8 cellular contexts compared by ENCODE assay signal in the genomic region with DNA sequence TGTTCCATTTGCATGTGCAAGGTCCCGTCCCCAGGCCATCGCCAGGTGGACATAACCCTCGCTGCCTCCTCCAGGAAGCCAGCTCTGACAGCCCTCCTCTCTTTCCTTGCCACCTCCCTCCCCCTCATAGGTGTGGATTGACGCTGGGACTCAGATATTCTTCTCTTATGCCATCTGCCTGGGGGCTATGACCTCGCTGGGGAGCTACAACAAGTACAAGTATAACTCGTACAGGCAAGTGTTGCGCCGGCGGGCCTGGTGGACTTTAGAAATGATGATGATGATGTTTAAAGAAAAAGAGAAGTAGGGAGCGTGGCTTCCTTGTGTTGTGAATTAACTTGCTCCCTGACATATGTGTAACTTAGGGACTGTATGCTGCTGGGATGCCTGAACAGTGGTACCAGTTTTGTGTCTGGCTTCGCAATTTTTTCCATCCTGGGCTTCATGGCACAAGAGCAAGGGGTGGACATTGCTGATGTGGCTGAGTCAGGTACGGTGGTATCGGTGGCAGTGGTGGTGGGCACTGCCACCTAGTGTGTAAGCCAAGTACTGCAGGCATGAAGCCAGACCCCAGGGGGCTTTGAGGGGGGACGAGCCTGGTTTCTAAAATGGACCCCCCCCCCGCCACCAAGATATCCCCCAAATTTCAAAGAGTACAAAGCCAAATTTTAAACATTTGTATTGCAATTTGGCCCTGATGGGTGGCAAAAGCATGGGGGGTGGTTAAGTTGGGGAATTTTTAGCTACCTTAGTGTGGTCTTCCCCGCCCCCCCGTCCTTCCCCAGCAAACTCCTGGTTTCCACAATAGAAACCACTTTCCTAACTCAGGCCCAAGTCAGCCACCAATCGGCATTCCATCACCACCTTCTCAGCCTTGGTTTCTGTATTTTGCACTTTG.
A peak's percentile ranks its signal among the peaks of the same experiment; 100 is the strongest.
DNase-seq lines count a peak whose midpoint lies in the region; ATAC-seq and TF ChIP-seq lines count a peak whose summit lies in the region.

No MANE protein-coding gene starts in this region.

- no peaks in the 10 kb centered on the region for H3K4me1 ChIP-seq in colonic mucosa
- H3K4me1 ChIP-seq in lung (ENCODE audit: control insufficient read depth in 2 of 2, insufficient read depth in 2 of 2, low read length in 2 of 2): peaks cover 0 to 2% of the 10 kb centered on the region in 2 donors

- H3K36me3 ChIP-seq in colonic mucosa (no peaks in the 10 kb centered on the region), lung (ENCODE audit: control insufficient read depth in 2 of 2, insufficient read depth in 2 of 2, low read length in 2 of 2) (peaks cover 11 to 59% of the 10 kb centered on the region in 2 donors)

- ATAC-seq in lung (ENCODE audit: insufficient read depth, low FRiP score) (no peak), HG03565 (IDR thresholded peaks at IDR 0.05; ENCODE audit: unreplicated experiment) (no peak)
- peak; percentile 54 for ATAC-seq in stimulated activated naive CD8-positive, alpha-beta T cell treated with anti-CD3 and anti-CD28 coated beads, Interleukin-15, amount 100 ng/mL, for 72 hours

- peak overlapping the region in 1 of 2 donors; percentile 48 for H3K27ac Mint-ChIP-seq in stimulated activated naive CD8-positive, alpha-beta T cell treated with anti-CD3 and anti-CD28 coated beads, Interleukin-15, amount 100 ng/mL, for 72 hours

- DNase-seq in D341Med (ENCODE audit: low spot score) (peak; percentile 85), HuH-7 (ENCODE audit: low spot score) (peak; percentile 98), colonic mucosa (peak; percentile 47), lung (ENCODE audit: low spot score) (no peak), KG1 (lab: John Stamatoyannopoulos, UW) (no peak)
- DNase-seq in activated CD4-positive, alpha-beta T cell treated with anti-CD3 and anti-CD28 coated beads for 4 hours: peak; percentile 31 to 44
- peak; percentile 36 to 38 for DNase-seq in stimulated activated naive CD8-positive, alpha-beta T cell treated with anti-CD3 and anti-CD28 coated beads, Interleukin-15, amount 100 ng/mL, for 72 hours

- H3K9me3 ChIP-seq in colonic mucosa: no peaks in the 10 kb centered on the region
- no peaks in the 10 kb centered on the region for H3K9me3 ChIP-seq in lung (ENCODE audit: control insufficient read depth in 2 of 2, insufficient read depth in 1 of 2, low read length in 1 of 2)

- no peak overlapping the region for H3K9ac ChIP-seq in colonic mucosa (ENCODE audit: low read depth in 2 of 2, low read length in 2 of 2)

- intact Hi-C loops in colonic mucosa (cut with DNase I): loop anchor here (2.0 kb wide), 1 partner anchor 265 kb away; no protein-coding TSS in a partner anchor

- 64 to 70% methylated on average over 18 of the region's 18 CpGs for WGBS in lung, 2 donors

- TF ChIP-seq CTCF in colonic mucosa (IDR thresholded peaks at IDR 0.05) (peak; percentile 90), lung (IDR thresholded peaks at IDR 0.05; ENCODE audit: control extremely low read depth, extremely low read depth) (peak; percentile 76)

- H3K27ac ChIP-seq in colonic mucosa (no peak overlapping the region), lung (ENCODE audit: low read depth in 1 of 2, low read length in 1 of 2) (no peak overlapping the region)

- H3K9me3 Mint-ChIP-seq in stimulated activated naive CD8-positive, alpha-beta T cell treated with anti-CD3 and anti-CD28 coated beads, Interleukin-15, amount 100 ng/mL, for 72 hours: no peaks in the 10 kb centered on the region

- peaks cover under 1% of the 10 kb centered on the region for H3K4me1 Mint-ChIP-seq in stimulated activated naive CD8-positive, alpha-beta T cell treated with anti-CD3 and anti-CD28 coated beads, Interleukin-15, amount 100 ng/mL, for 72 hours

- H3K27me3 Mint-ChIP-seq in stimulated activated naive CD8-positive, alpha-beta T cell treated with anti-CD3 and anti-CD28 coated beads, Interleukin-15, amount 100 ng/mL, for 72 hours: no peaks in the 10 kb centered on the region

- H3K27me3 ChIP-seq in colonic mucosa (no peaks in the 10 kb centered on the region), lung (ENCODE audit: control insufficient read depth, insufficient read depth) (no peaks in the 10 kb centered on the region)

- no peak overlapping the region for H3K4me3 Mint-ChIP-seq in stimulated activated naive CD8-positive, alpha-beta T cell treated with anti-CD3 and anti-CD28 coated beads, Interleukin-15, amount 100 ng/mL, for 72 hours

- H3K4me3 ChIP-seq in colonic mucosa (no peak overlapping the region), lung (no peak overlapping the region)

Comparison
In these comparisons a context has a peak if more than half of its experiments do, and no peak if none do; other contexts are left out.
1. DNase-seq: peak in D341Med (single experiment), HuH-7 (single experiment), activated CD4-positive, alpha-beta T cell treated with anti-CD3 and anti-CD28 coated beads for 4 hours (2 of 2), colonic mucosa (single experiment) and stimulated activated naive CD8-positive, alpha-beta T cell treated with anti-CD3 and anti-CD28 coated beads, Interleukin-15, amount 100 ng/mL, for 72 hours (2 of 2); none in lung (single experiment) and KG1 (single experiment).